ENCODE assay signal across 8 cellular contexts in the genomic region with DNA sequence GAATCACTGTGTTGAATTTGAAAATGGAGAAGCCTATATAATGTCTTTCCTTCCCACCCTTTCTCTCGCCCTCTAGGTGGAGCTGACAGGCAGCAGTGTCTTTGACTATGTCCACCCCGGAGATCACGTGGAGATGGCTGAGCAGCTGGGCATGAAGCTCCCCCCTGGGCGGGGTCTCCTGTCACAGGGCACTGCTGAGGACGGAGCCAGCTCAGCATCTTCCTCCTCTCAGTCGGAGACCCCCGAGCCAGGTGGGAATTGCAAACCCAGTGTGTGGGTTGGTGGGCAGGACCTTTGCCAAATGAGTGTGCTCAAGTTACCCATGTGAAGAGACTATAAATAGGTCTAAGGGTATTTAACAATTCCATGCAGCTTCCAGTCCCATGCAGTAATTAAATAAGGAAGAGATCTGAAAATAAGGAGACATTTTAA.
DNase-seq lines count a peak whose midpoint lies in the region.

No MANE protein-coding gene starts in this region.

- no peaks in the 10 kb centered on the region for H3K27me3 ChIP-seq in adipocyte (replicated peaks; ENCODE audit: control insufficient read depth, insufficient read depth, low read length)

- H3K4me1 ChIP-seq in adipocyte (ENCODE audit: control insufficient read depth, insufficient read depth, low read length): peaks cover 14% of the 10 kb centered on the region

- no peak overlapping the region for H3K9ac ChIP-seq in adipocyte (ENCODE audit: low read length)

- H3K9me3 ChIP-seq in adipocyte (ENCODE audit: control insufficient read depth, low read length): no peaks in the 10 kb centered on the region

- H3K36me3 ChIP-seq in adipocyte (ENCODE audit: control insufficient read depth, insufficient read depth, low read length, severe bottlenecking): no peaks in the 10 kb centered on the region

- H3K4me3 ChIP-seq in adipocyte (ENCODE audit: low read length): no peak overlapping the region

- DNase-seq in NCI-H2196 (lab: John Stamatoyannopoulos, UW; ENCODE audit: unreplicated experiment): peak; percentile 33
- no peak for DNase-seq in NCI-H2196 treated with DMSO at 0.1 percent for 48 hours (lab: John Stamatoyannopoulos, UW; ENCODE audit: unreplicated experiment)
- DNase-seq in NCI-H1092 treated with DMSO at 0.1 percent for 48 hours (lab: John Stamatoyannopoulos, UW): peak; percentile 29
- DNase-seq in adipocyte (ENCODE audit: low read depth): peak; percentile 15
- peak; percentile 53 for DNase-seq in iPS DF 4.7 (ENCODE audit: extremely low read depth, low spot score)
- DNase-seq in stimulated activated naive CD4-positive, alpha-beta T cell (lab: John Stamatoyannopoulos, UW): no peak
- no peak for DNase-seq in GF-D8 (lab: John Stamatoyannopoulos, UW)
- DNase-seq in germinal center (ENCODE audit: low spot score): no peak

Comparison
In these comparisons a context has a peak if more than half of its experiments do, and no peak if none do; other contexts are left out.
1. DNase-seq: peak in NCI-H2196 (single experiment), NCI-H1092 treated with DMSO at 0.1 percent for 48 hours (single experiment), adipocyte (single experiment) and iPS DF 4.7 (single experiment); none in NCI-H2196 treated with DMSO at 0.1 percent for 48 hours (single experiment), stimulated activated naive CD4-positive, alpha-beta T cell (0 of 6), GF-D8 (single experiment) and germinal center (single experiment).